1 cellular context compared by ENCODE assay signal in genomic region chr1:173863224-173864151, GRCh38.
TF ChIP-seq lines count a peak whose summit lies in the region.

No MANE protein-coding gene starts in this region.

TF ChIP-seq in WTC11, 78 proteins besides CTCF, POLR2A, EP300 and RAD21 (continued from another document and continues in another):
- no peak for TF ChIP-seq HMGXB4 (CRISPR knock-in tag; IDR thresholded peaks at IDR 0.05)
- TF ChIP-seq USF2 (CRISPR knock-in tag; IDR thresholded peaks at IDR 0.05) = no peak
- no peak for TF ChIP-seq GRHL2 (CRISPR knock-in tag; IDR thresholded peaks at IDR 0.05; ENCODE audit: insufficient replicate concordance, severe bottlenecking)
- peak; percentile 96 for TF ChIP-seq ZNF416 (CRISPR knock-in tag; IDR thresholded peaks at IDR 0.05)
- no peak for TF ChIP-seq PREB (CRISPR knock-in tag; IDR thresholded peaks at IDR 0.05; ENCODE audit: borderline replicate concordance)
- TF ChIP-seq NR1H2 (CRISPR knock-in tag; IDR thresholded peaks at IDR 0.05) = no peak
- TF ChIP-seq ZNF281 (CRISPR knock-in tag; IDR thresholded peaks at IDR 0.05) = no peak
- TF ChIP-seq CREB1 (CRISPR knock-in tag; IDR thresholded peaks at IDR 0.05) = no peak
- TF ChIP-seq ZNF232 (CRISPR knock-in tag; IDR thresholded peaks at IDR 0.05) = no peak
- TF ChIP-seq E2F4 (CRISPR knock-in tag; IDR thresholded peaks at IDR 0.05; ENCODE audit: borderline replicate concordance, low read depth) = no peak
- no peak for TF ChIP-seq AFF4 (CRISPR knock-in tag; IDR thresholded peaks at IDR 0.05; ENCODE audit: borderline replicate concordance)
- TF ChIP-seq NFE2L1 (CRISPR knock-in tag; IDR thresholded peaks at IDR 0.05) = no peak
- no peak for TF ChIP-seq MXD4 (CRISPR knock-in tag; IDR thresholded peaks at IDR 0.05; ENCODE audit: borderline replicate concordance)
- TF ChIP-seq FOXK1 (CRISPR knock-in tag; IDR thresholded peaks at IDR 0.05) = no peak
- TF ChIP-seq ERG (CRISPR knock-in tag; IDR thresholded peaks at IDR 0.05) = peak; percentile 98
- no peak for TF ChIP-seq PRDM15 (CRISPR knock-in tag; IDR thresholded peaks at IDR 0.05)
- TF ChIP-seq ATF3 (CRISPR knock-in tag; conservative IDR thresholded peaks at IDR 0.05) = no peak
- TF ChIP-seq GABPB1 (CRISPR knock-in tag; IDR thresholded peaks at IDR 0.05) = no peak
- TF ChIP-seq RORB (CRISPR knock-in tag; IDR thresholded peaks at IDR 0.05) = no peak
- TF ChIP-seq FOXP4 (CRISPR knock-in tag; IDR thresholded peaks at IDR 0.05) = no peak
- TF ChIP-seq STAT6 (CRISPR knock-in tag; conservative IDR thresholded peaks at IDR 0.05; ENCODE audit: low read depth) = no peak
- no peak for TF ChIP-seq SMAD3 (CRISPR knock-in tag; IDR thresholded peaks at IDR 0.05; ENCODE audit: borderline replicate concordance)
- no peak for TF ChIP-seq KAT7 (CRISPR knock-in tag; IDR thresholded peaks at IDR 0.05; ENCODE audit: borderline replicate concordance)
- no peak for TF ChIP-seq IRF2 (CRISPR knock-in tag; IDR thresholded peaks at IDR 0.05; ENCODE audit: borderline replicate concordance, low read depth)
- no peak for TF ChIP-seq ZNF317 (CRISPR knock-in tag; IDR thresholded peaks at IDR 0.05; ENCODE audit: borderline replicate concordance, low read depth)
- TF ChIP-seq CDX4 (CRISPR knock-in tag; IDR thresholded peaks at IDR 0.05; ENCODE audit: borderline replicate concordance) = no peak
- TF ChIP-seq RELA (CRISPR knock-in tag; IDR thresholded peaks at IDR 0.05; ENCODE audit: borderline replicate concordance) = no peak
- TF ChIP-seq ATF1 (CRISPR knock-in tag; IDR thresholded peaks at IDR 0.05) = no peak
- no peak for TF ChIP-seq TP53 (CRISPR knock-in tag; IDR thresholded peaks at IDR 0.05)
- no peak for TF ChIP-seq NR2C2 (CRISPR knock-in tag; IDR thresholded peaks at IDR 0.05)
- TF ChIP-seq EMX1 (CRISPR knock-in tag; IDR thresholded peaks at IDR 0.05) = peak; percentile 96
- no peak for TF ChIP-seq TEAD1 (CRISPR knock-in tag; IDR thresholded peaks at IDR 0.05)
